In genomic region chr1:196115641-196116040, GRCh38 we compare ENCODE assay signal across 11 cellular contexts.
DNase-seq lines count a peak whose midpoint lies in the region; ATAC-seq and TF ChIP-seq lines count a peak whose summit lies in the region.
"Had no signal": no experiment of that assay in that cellular context is flagged by ENCODE, and none has a peak within 500 bp of the region (broad histone marks: within the 10 kb centered on the region; RNA-seq: fewer than 3 reads in every experiment).

No MANE protein-coding gene starts in this region.

- no peak for ATAC-seq in activated T-cell treated with anti-CD3 and anti-CD28 coated beads, Interleukin-2, amount 50 U/mL, for 72 hours (replicated peaks in 1 of 2)
- ATAC-seq: effector memory CD8-positive, alpha-beta T cell had no signal

- no peaks in the 10 kb centered on the region for H3K36me3 Mint-ChIP-seq in activated T-cell treated with anti-CD3 and anti-CD28 coated beads, Interleukin-2, amount 50 U/mL, for 72 hours (ENCODE audit: insufficient read depth in 2 of 2)

- H3K4me1 Mint-ChIP-seq in activated T-cell treated with anti-CD3 and anti-CD28 coated beads, Interleukin-2, amount 50 U/mL, for 72 hours (ENCODE audit: low read depth) = no peaks in the 10 kb centered on the region

- CTCF ChIA-PET in RWPE1 (lab: Yijun Ruan, JAX) = interaction anchor here (1.4 kb wide), 1 partner anchor 10 kb away, joined by 6 read pairs; no protein-coding TSS in a partner anchor

- no peaks in the 10 kb centered on the region for H3K27me3 Mint-ChIP-seq in activated T-cell treated with anti-CD3 and anti-CD28 coated beads, Interleukin-2, amount 50 U/mL, for 72 hours (ENCODE audit: low read depth)
- H3K27me3 Mint-ChIP-seq: CD4-positive, alpha-beta T cell; effector memory CD8-positive, alpha-beta T cell had no signal

- H3K9me3 Mint-ChIP-seq in activated T-cell treated with anti-CD3 and anti-CD28 coated beads, Interleukin-2, amount 50 U/mL, for 72 hours = peaks cover 0 to 2% of the 10 kb centered on the region in 2 donors
- H3K9me3 Mint-ChIP-seq: CD4-positive, alpha-beta T cell had no signal

- no peak overlapping the region for H3K27ac Mint-ChIP-seq in activated T-cell treated with anti-CD3 and anti-CD28 coated beads, Interleukin-2, amount 50 U/mL, for 72 hours
- H3K27ac Mint-ChIP-seq: CD4-positive, alpha-beta T cell; effector memory CD8-positive, alpha-beta T cell had no signal

- no peak overlapping the region for H3K27ac ChIP-seq in RWPE1

- POLR2A ChIA-PET in RWPE1 (lab: Yijun Ruan, JAX; ENCODE audit: low non-redundant PET) = no interaction called here

- TF ChIP-seq CTCF in RWPE1 (conservative IDR thresholded peaks at IDR 0.05; ENCODE audit: low read depth) (no peak), fibroblast of the aortic adventitia (IDR thresholded peaks at IDR 0.05; ENCODE audit: insufficient read depth, low read length) (no peak)

- H3K4me3 ChIP-seq in fibroblast of the aortic adventitia (ENCODE audit: low read depth, low read length) = no peak overlapping the region

- no peak overlapping the region for H3K4me3 Mint-ChIP-seq in activated T-cell treated with anti-CD3 and anti-CD28 coated beads, Interleukin-2, amount 50 U/mL, for 72 hours
- H3K4me3 Mint-ChIP-seq: CD4-positive, alpha-beta T cell; effector memory CD8-positive, alpha-beta T cell had no signal

- DNase-seq in COLO829 (ENCODE audit: low spot score) (peak; percentile 60), RWPE1 (ENCODE audit: low spot score) (peak; percentile 20), fibroblast of the aortic adventitia (ENCODE audit: low read depth) (peak; percentile 84), occipital lobe (lab: John Stamatoyannopoulos, UW) (peak; percentile 71), GF-D8 (lab: John Stamatoyannopoulos, UW) (no peak), NCI-H524 treated with DMSO at 0.1 percent for 48 hours (lab: John Stamatoyannopoulos, UW) (no peak)
- no peak for DNase-seq in stimulated activated CD4-positive, alpha-beta T cell treated with anti-CD3 and anti-CD28 coated beads, Interleukin-15, amount 100 ng/mL, for 24 hours
- no peak for DNase-seq in activated T-cell treated with anti-CD3 and anti-CD28 coated beads, Interleukin-2, amount 50 U/mL, for 72 hours
- DNase-seq: CD4-positive, alpha-beta T cell; effector memory CD8-positive, alpha-beta T cell; NCI-H69 had no signal

Comparison
In these comparisons a context has a peak if more than half of its experiments do, and no peak if none do; other contexts are left out.
1. DNase-seq: peak in COLO829 (single experiment), RWPE1 (single experiment), fibroblast of the aortic adventitia (single experiment) and occipital lobe (single experiment); none in GF-D8 (single experiment), stimulated activated CD4-positive, alpha-beta T cell treated with anti-CD3 and anti-CD28 coated beads, Interleukin-15, amount 100 ng/mL, for 24 hours (single experiment), NCI-H524 treated with DMSO at 0.1 percent for 48 hours (single experiment) and activated T-cell treated with anti-CD3 and anti-CD28 coated beads, Interleukin-2, amount 50 U/mL, for 72 hours (0 of 2).